16 cellular contexts compared by ENCODE assay signal in genomic region chr17:50196826-50197225, GRCh38. TPM values are rescaled to one million over a fixed set of nuclear protein-coding genes. Genes with fewer than 3 reads are reported as not detected.
DNase-seq lines count a peak whose midpoint lies in the region; ATAC-seq and TF ChIP-seq lines count a peak whose summit lies in the region.
"Had no signal": no experiment of that assay in that cellular context is flagged by ENCODE, and none has a peak within 500 bp of the region (broad histone marks: within the 10 kb centered on the region; RNA-seq: fewer than 3 reads in every experiment).

No MANE protein-coding gene starts in this region.

- no peaks in the 10 kb centered on the region for H3K9me3 ChIP-seq in psoas muscle
- H3K9me3 ChIP-seq in naive thymus-derived CD4-positive, alpha-beta T cell (ENCODE audit: control insufficient read depth in 2 of 3, low read length in 3 of 3) = no peaks in the 10 kb centered on the region
- H3K9me3 ChIP-seq: heart right ventricle, testis had no signal

- no peak for ATAC-seq in psoas muscle
- ATAC-seq in activated CD8-positive, alpha-beta T cell treated with anti-CD3 and anti-CD28 coated beads, Interleukin-2, amount 10 ng/mL, durations not matched to agents 7 days and 5 days = no peak
- no peak for ATAC-seq in naive thymus-derived CD4-positive, alpha-beta T cell

- no peak overlapping the region for H3K27ac Mint-ChIP-seq in activated CD8-positive, alpha-beta T cell treated with anti-CD3 and anti-CD28 coated beads, Interleukin-2, amount 10 ng/mL, durations not matched to agents 7 days and 5 days
- H3K27ac Mint-ChIP-seq in naive thymus-derived CD4-positive, alpha-beta T cell = no peak overlapping the region
- H3K27ac Mint-ChIP-seq: activated naive CD8-positive, alpha-beta T cell treated with anti-CD3 and anti-CD28 coated beads for 36 hours had no signal

- POLR2A ChIA-PET in AG04449 (lab: Yijun Ruan, JAX) = interaction anchor here (0.7 to 44.9 kb wide), 11 partner anchors 10 to 99 kb away, joined by 3 to 2316 read pairs (median 9); partner anchors contain the start of genes COL1A1 and TMEM92
- POLR2A ChIA-PET in activated CD8-positive, alpha-beta T cell treated with anti-CD3 and anti-CD28 coated beads, Interleukin-2, amount 10 ng/mL, durations not matched to agents 7 days and 5 days (lab: Charles Lee) = interaction anchor here (0.9 to 1.2 kb wide), 2 partner anchors 24 to 27 kb away, joined by 3 read pairs; no protein-coding TSS in a partner anchor
- POLR2A ChIA-PET in naive thymus-derived CD4-positive, alpha-beta T cell (lab: Charles Lee) = no interaction called here

- H3K36me3 ChIP-seq in psoas muscle (ENCODE audit: insufficient read depth in 1 of 2, low read depth in 1 of 2) = peaks cover 0 to 6% of the 10 kb centered on the region in 2 donors
- H3K36me3 ChIP-seq in naive thymus-derived CD4-positive, alpha-beta T cell (ENCODE audit: control insufficient read depth in 2 of 3, insufficient read depth in 3 of 3, low read length in 3 of 3) = no peaks in the 10 kb centered on the region

- no peak overlapping the region for H3K4me3 Mint-ChIP-seq in activated CD8-positive, alpha-beta T cell treated with anti-CD3 and anti-CD28 coated beads, Interleukin-2, amount 10 ng/mL, durations not matched to agents 7 days and 5 days
- no peak overlapping the region for H3K4me3 Mint-ChIP-seq in naive thymus-derived CD4-positive, alpha-beta T cell
- H3K4me3 Mint-ChIP-seq: activated naive CD8-positive, alpha-beta T cell treated with anti-CD3 and anti-CD28 coated beads for 36 hours had no signal

- H3K4me3 ChIP-seq in AG04449 (ENCODE audit: low read depth, low read length) (peak overlapping the region; percentile 100), fibroblast of mammary gland (ENCODE audit: control insufficient read depth, low read depth, low read length) (peak overlapping the region; percentile 100), psoas muscle (no peak overlapping the region)
- H3K4me3 ChIP-seq in naive thymus-derived CD4-positive, alpha-beta T cell (ENCODE audit: low read length) = no peak overlapping the region
- H3K4me3 ChIP-seq: testis had no signal

- WGBS in psoas muscle, 3 donors = 51 to 60% (median 55%) methylated on average over 6 of the region's 6 CpGs

- no peaks in the 10 kb centered on the region for H3K36me3 Mint-ChIP-seq in activated CD8-positive, alpha-beta T cell treated with anti-CD3 and anti-CD28 coated beads, Interleukin-2, amount 10 ng/mL, durations not matched to agents 7 days and 5 days (ENCODE audit: low read depth)
- H3K36me3 Mint-ChIP-seq in naive thymus-derived CD4-positive, alpha-beta T cell = no peaks in the 10 kb centered on the region
- H3K36me3 Mint-ChIP-seq: activated naive CD8-positive, alpha-beta T cell treated with anti-CD3 and anti-CD28 coated beads for 36 hours had no signal

- no peak for TF ChIP-seq CTCF in AG04449 (IDR thresholded peaks at IDR 0.05; ENCODE audit: insufficient read depth, low read length, missing control alignments)
- TF ChIP-seq CTCF in fibroblast of mammary gland (conservative IDR thresholded peaks at IDR 0.05; ENCODE audit: control insufficient read depth, insufficient read depth, low read depth, low read length) = no peak
- no peak for TF ChIP-seq CTCF in psoas muscle (IDR thresholded peaks at IDR 0.05)

- H3K27me3 ChIP-seq in psoas muscle (ENCODE audit: insufficient read depth in 3 of 3, low read length in 2 of 3) = peaks cover 0 to 17% (median 0%) of the 10 kb centered on the region in 3 donors
- H3K27me3 ChIP-seq in naive thymus-derived CD4-positive, alpha-beta T cell (ENCODE audit: control insufficient read depth in 2 of 2, insufficient read depth in 2 of 2, low read length in 2 of 2) = peaks cover 5 to 10% of the 10 kb centered on the region in 2 donors
- H3K27me3 ChIP-seq: testis had no signal

- DNase-seq in AG04449 (ENCODE audit: low read depth, low spot score) (no peak), RPMI7951 (ENCODE audit: low read depth) (peak; percentile 85), fibroblast of mammary gland (ENCODE audit: low read depth) (peak; percentile 91), psoas muscle (peak; percentile 49 to 59), amniotic stem cell (lab: John Stamatoyannopoulos, UW) (no peak), activated T-cell treated with anti-CD3 and anti-CD28 coated beads for 4 hours (no peak)
- DNase-seq in activated CD8-positive, alpha-beta T cell treated with anti-CD3 and anti-CD28 coated beads, Interleukin-2, amount 10 ng/mL, durations not matched to agents 7 days and 5 days = no peak
- no peak for DNase-seq in naive thymus-derived CD4-positive, alpha-beta T cell
- DNase-seq: activated naive CD8-positive, alpha-beta T cell treated with anti-CD3 and anti-CD28 coated beads for 36 hours; AML-193; effector CD8-positive, alpha-beta T cell; heart right ventricle; NCI-H226; T-helper 9 cell; testis had no signal

- CTCF ChIA-PET in AG04449 (lab: Yijun Ruan, JAX) = interaction anchor here (0.7 to 5.1 kb wide), 11 partner anchors 9 to 103 kb away, joined by 3 to 67 read pairs (median 3); partner anchors contain the start of gene TMEM92
- CTCF ChIA-PET in activated CD8-positive, alpha-beta T cell treated with anti-CD3 and anti-CD28 coated beads, Interleukin-2, amount 10 ng/mL, durations not matched to agents 7 days and 5 days (lab: Charles Lee) = interaction anchor here (0.8 to 3.4 kb wide), 15 partner anchors 19 to 115 kb away, joined by 3 to 75 read pairs (median 5); partner anchors contain the start of gene PDK2
- CTCF ChIA-PET in naive thymus-derived CD4-positive, alpha-beta T cell (lab: Charles Lee) = interaction anchor here (1.0 to 2.0 kb wide), 4 partner anchors 16 to 101 kb away, joined by 3 to 8 read pairs (median 3); no protein-coding TSS in a partner anchor

- intact Hi-C loops in psoas muscle (cut with DNase I) = no loop called here
- intact Hi-C loops in naive thymus-derived CD4-positive, alpha-beta T cell (cut with micrococcal nuclease) = no loop called here

- H3K4me1 ChIP-seq in psoas muscle = peaks cover 7% of the 10 kb centered on the region
- H3K4me1 ChIP-seq in naive thymus-derived CD4-positive, alpha-beta T cell (ENCODE audit: control insufficient read depth in 2 of 2, insufficient read depth in 2 of 2, low read length in 2 of 2) = peaks cover 12% of the 10 kb centered on the region in 2 donors

- no peaks in the 10 kb centered on the region for H3K9me3 Mint-ChIP-seq in activated CD8-positive, alpha-beta T cell treated with anti-CD3 and anti-CD28 coated beads, Interleukin-2, amount 10 ng/mL, durations not matched to agents 7 days and 5 days (ENCODE audit: insufficient read depth)
- peaks cover 0 to 5% (median 0%) of the 10 kb centered on the region in 11 donors for H3K9me3 Mint-ChIP-seq in naive thymus-derived CD4-positive, alpha-beta T cell
- H3K9me3 Mint-ChIP-seq: activated naive CD8-positive, alpha-beta T cell treated with anti-CD3 and anti-CD28 coated beads for 36 hours had no signal

- H3K27me3 Mint-ChIP-seq in activated CD8-positive, alpha-beta T cell treated with anti-CD3 and anti-CD28 coated beads, Interleukin-2, amount 10 ng/mL, durations not matched to agents 7 days and 5 days (ENCODE audit: low read depth) = peaks cover 23% of the 10 kb centered on the region
- H3K27me3 Mint-ChIP-seq in naive thymus-derived CD4-positive, alpha-beta T cell = peaks cover 18 to 43% (median 20%) of the 10 kb centered on the region in 5 donors

- H3K27ac ChIP-seq in psoas muscle = no peak overlapping the region
- no peak overlapping the region for H3K27ac ChIP-seq in naive thymus-derived CD4-positive, alpha-beta T cell (ENCODE audit: low read depth, low read length)

- H3K4me1 Mint-ChIP-seq in activated CD8-positive, alpha-beta T cell treated with anti-CD3 and anti-CD28 coated beads, Interleukin-2, amount 10 ng/mL, durations not matched to agents 7 days and 5 days (ENCODE audit: low read depth) = peaks cover 20% of the 10 kb centered on the region
- peaks cover 6 to 27% (median 25%) of the 10 kb centered on the region in 7 donors for H3K4me1 Mint-ChIP-seq in naive thymus-derived CD4-positive, alpha-beta T cell

RNA-seq across cellular contexts. Expression of gene COL1A1, which starts 4.6 kb away (rescaled TPM):
- 239 and 259 TPM in 2 replicates for total RNA-seq in RPMI7951 (2014; rRNA removed; shearing (Covaris generic))
- 10 to 100 TPM; 10.2 to 46.6 (median 18.7) TPM for total RNA-seq in psoas muscle
- 1 to 10 TPM; 2.3 to 5.4 (median 3.3) TPM for polyA plus RNA-seq in psoas muscle
- under 1 TPM; 0.18 to 0.26 TPM for total RNA-seq in activated CD8-positive, alpha-beta T cell treated with anti-CD3 and anti-CD28 coated beads, Interleukin-2, amount 10 ng/mL, durations not matched to agents 7 days and 5 days
- 10 to 100 TPM in 1 of 5 experiments, 1 to 10 TPM in 3, under 1 TPM in 1; 0.36 to 12.6 (median 1.2) TPM for total RNA-seq in naive thymus-derived CD4-positive, alpha-beta T cell
- polyA plus RNA-seq in naive thymus-derived CD4-positive, alpha-beta T cell = not detected

RNA-seq across cellular contexts. Expression of gene SGCA, which starts 31.0 kb away (rescaled TPM):
- total RNA-seq in RPMI7951 (2014; rRNA removed; shearing (Covaris generic)) = not detected in 2 replicates
- total RNA-seq in psoas muscle = 100 to 1,000 TPM; 245 to 291 (median 266) TPM
- polyA plus RNA-seq in psoas muscle = 100 to 1,000 TPM; 120 to 254 (median 151) TPM
- total RNA-seq in activated CD8-positive, alpha-beta T cell treated with anti-CD3 and anti-CD28 coated beads, Interleukin-2, amount 10 ng/mL, durations not matched to agents 7 days and 5 days = not detected
- total RNA-seq in naive thymus-derived CD4-positive, alpha-beta T cell = under 1 TPM in 1 of 5 experiments, not detected in 4; 0.69 TPM
- polyA plus RNA-seq in naive thymus-derived CD4-positive, alpha-beta T cell = not detected
- total RNA-seq: renal cortical epithelial cell had no signal

RNA-seq across cellular contexts. Expression of gene PPP1R9B, which starts 46.3 kb away (rescaled TPM):
- 9.5 and 12.8 TPM in 2 replicates for total RNA-seq in RPMI7951 (2014; rRNA removed; shearing (Covaris generic))
- 10 to 100 TPM; 15.1 to 26.5 (median 18.4) TPM for total RNA-seq in psoas muscle
- 10 to 100 TPM in 2 of 3 donors, 1 to 10 TPM in 1; 7.0 to 11.3 (median 11.0) TPM for polyA plus RNA-seq in psoas muscle
- total RNA-seq in activated CD8-positive, alpha-beta T cell treated with anti-CD3 and anti-CD28 coated beads, Interleukin-2, amount 10 ng/mL, durations not matched to agents 7 days and 5 days = 100 to 1,000 TPM; 113 to 115 TPM
- 100 to 1,000 TPM in 2 of 5 experiments, 10 to 100 TPM in 3; 63.1 to 142 (median 69.1) TPM for total RNA-seq in naive thymus-derived CD4-positive, alpha-beta T cell
- under 1 TPM; 0.63 to 0.72 TPM for polyA plus RNA-seq in naive thymus-derived CD4-positive, alpha-beta T cell

Comparison
In these comparisons a context has a peak if more than half of its experiments do, and no peak if none do; other contexts are left out.
1. DNase-seq: peak in RPMI7951 (single experiment), fibroblast of mammary gland (single experiment) and psoas muscle (2 of 2); none in AG04449 (single experiment), amniotic stem cell (single experiment), activated CD8-positive, alpha-beta T cell treated with anti-CD3 and anti-CD28 coated beads, Interleukin-2, amount 10 ng/mL, durations not matched to agents 7 days and 5 days (single experiment), naive thymus-derived CD4-positive, alpha-beta T cell (0 of 9) and activated T-cell treated with anti-CD3 and anti-CD28 coated beads for 4 hours (single experiment).
2. H3K4me3 ChIP-seq: peak in AG04449 (single experiment) and fibroblast of mammary gland (single experiment); none in psoas muscle (single experiment) and naive thymus-derived CD4-positive, alpha-beta T cell (single experiment).
3. RNA of gene SGCA, which starts 31.0 kb away (total RNA-seq): 245 to 291 TPM in psoas muscle; not detected in activated CD8-positive, alpha-beta T cell treated with anti-CD3 and anti-CD28 coated beads, Interleukin-2, amount 10 ng/mL, durations not matched to agents 7 days and 5 days, not detected in RPMI7951 and 0.69 TPM in naive thymus-derived CD4-positive, alpha-beta T cell; every median in the first group is over 100 times any median in the second.